ENCODE assay signal across 1 cellular context in the genomic region with DNA sequence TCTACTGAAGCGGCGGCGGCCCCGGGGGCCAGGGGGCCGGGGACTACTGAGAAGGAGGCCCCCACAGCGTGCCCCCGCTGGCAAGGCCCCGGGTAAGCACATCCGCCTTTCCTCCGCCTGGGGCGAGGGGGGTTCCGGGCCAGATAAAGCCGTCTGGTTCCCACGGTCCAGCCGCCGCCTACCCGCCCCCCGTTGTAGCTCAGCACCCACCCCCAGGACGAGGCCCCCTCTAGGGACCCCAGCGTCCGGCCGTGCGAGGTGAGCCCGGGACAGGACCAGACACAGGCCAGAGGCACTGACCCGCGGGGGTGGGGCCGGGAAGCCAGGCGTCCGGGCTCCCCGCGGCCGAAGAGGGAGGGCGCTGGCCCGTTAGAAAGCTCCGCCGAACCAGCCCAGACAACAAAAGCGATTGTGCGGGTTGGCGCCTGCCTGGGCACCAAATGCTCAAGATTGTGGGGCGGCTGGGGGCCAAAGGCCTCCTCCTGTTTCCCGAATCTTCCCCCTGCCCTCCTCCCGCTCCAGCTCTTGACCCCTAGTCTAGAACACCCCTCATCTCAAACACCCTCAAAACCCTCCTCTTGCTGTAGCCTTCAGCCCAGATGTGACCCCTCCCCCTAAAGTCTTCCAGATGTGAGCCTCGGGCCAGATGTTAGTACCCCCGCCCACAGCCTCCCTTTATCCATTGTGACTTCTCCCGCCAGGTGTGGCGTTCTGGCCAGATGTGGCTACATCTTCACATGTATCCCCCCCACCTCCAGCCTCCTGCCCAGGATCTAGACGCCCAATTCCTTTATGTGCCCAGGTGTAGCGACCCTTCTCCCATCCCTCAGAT.
TF ChIP-seq lines count a peak whose summit lies in the region.

No MANE protein-coding gene starts in this region.

TF ChIP-seq in HEK293, 187 proteins besides CTCF, POLR2A, EP300 and RAD21 (continued from another document):
- TF ChIP-seq, protein P1, sequence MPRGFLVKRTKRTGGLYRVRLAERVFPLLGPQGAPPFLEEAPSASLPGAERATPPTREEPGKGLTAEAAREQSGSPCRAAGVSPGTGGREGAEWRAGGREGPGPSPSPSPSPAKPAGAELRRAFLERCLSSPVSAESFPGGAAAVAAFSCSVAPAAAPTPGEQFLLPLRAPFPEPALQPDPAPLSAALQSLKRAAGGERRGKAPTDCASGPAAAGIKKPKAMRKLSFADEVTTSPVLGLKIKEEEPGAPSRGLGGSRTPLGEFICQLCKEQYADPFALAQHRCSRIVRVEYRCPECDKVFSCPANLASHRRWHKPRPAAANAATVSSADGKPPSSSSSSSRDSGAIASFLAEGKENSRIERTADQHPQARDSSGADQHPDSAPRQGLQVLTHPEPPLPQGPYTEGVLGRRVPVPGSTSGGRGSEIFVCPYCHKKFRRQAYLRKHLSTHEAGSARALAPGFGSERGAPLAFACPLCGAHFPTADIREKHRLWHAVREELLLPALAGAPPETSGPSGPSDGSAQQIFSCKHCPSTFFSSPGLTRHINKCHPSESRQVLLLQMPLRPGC (tag by site-specific recombination; IDR thresholded peaks at IDR 0.05) = no peak
- TF ChIP-seq KLF8 (tag by site-specific recombination; IDR thresholded peaks at IDR 0.05) (peak; percentile 45; the same call in 1 of the 2 replicates), ZNF341 (tag by site-specific recombination; IDR thresholded peaks at IDR 0.05; ENCODE audit: low read depth) (0 out of 2 replicates have a peak, but pooled peaks have one; percentile 2), ZNF521 (tag by site-specific recombination; IDR thresholded peaks at IDR 0.05) (no peak), ZNF501 (tag by site-specific recombination; IDR thresholded peaks at IDR 0.05) (no peak), ZFP41 (tag by site-specific recombination; IDR thresholded peaks at IDR 0.05; ENCODE audit: borderline replicate concordance) (0 out of 2 replicates have a peak, but pooled peaks have one; percentile 72), ZBTB8A (tag by site-specific recombination; IDR thresholded peaks at IDR 0.05) (peak; percentile 28; the same call in 1 of the 2 replicates), ZNF354C (tag by site-specific recombination; IDR thresholded peaks at IDR 0.05; ENCODE audit: borderline replicate concordance, low read depth) (no peak), SP3 (tag by site-specific recombination; IDR thresholded peaks at IDR 0.05) (0 out of 2 replicates have a peak, but pooled peaks have one; percentile 27), HOXA7 (CRISPR knock-in tag; IDR thresholded peaks at IDR 0.05; ENCODE audit: borderline replicate concordance) (no peak), ZNF19 (tag by site-specific recombination; IDR thresholded peaks at IDR 0.05; ENCODE audit: low read depth) (no peak), ZNF623 (tag by site-specific recombination; IDR thresholded peaks at IDR 0.05) (no peak), KLF9 (tag by site-specific recombination; IDR thresholded peaks at IDR 0.05; ENCODE audit: low read depth) (peak; percentile 14; the same call in 1 of the 2 replicates), ZNF302 (tag by site-specific recombination; IDR thresholded peaks at IDR 0.05; ENCODE audit: low read depth) (no peak), GLI2 (tag by site-specific recombination; IDR thresholded peaks at IDR 0.05; ENCODE audit: borderline replicate concordance, low read depth) (no peak), ZNF266 (tag by site-specific recombination; IDR thresholded peaks at IDR 0.05; ENCODE audit: low read depth) (no peak), ZNF16 (tag by site-specific recombination; IDR thresholded peaks at IDR 0.05; ENCODE audit: low read depth) (no peak)
- TF ChIP-seq, protein P2, sequence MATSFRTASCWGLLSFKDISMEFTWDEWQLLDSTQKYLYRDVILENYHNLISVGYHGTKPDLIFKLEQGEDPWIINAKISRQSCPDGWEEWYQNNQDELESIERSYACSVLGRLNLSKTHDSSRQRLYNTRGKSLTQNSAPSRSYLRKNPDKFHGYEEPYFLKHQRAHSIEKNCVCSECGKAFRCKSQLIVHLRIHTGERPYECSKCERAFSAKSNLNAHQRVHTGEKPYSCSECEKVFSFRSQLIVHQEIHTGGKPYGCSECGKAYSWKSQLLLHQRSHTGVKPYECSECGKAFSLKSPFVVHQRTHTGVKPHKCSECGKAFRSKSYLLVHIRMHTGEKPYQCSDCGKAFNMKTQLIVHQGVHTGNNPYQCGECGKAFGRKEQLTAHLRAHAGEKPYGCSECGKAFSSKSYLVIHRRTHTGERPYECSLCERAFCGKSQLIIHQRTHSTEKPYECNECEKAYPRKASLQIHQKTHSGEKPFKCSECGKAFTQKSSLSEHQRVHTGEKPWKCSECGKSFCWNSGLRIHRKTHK (tag by site-specific recombination; IDR thresholded peaks at IDR 0.05) = no peak
- TF ChIP-seq, protein P3, sequence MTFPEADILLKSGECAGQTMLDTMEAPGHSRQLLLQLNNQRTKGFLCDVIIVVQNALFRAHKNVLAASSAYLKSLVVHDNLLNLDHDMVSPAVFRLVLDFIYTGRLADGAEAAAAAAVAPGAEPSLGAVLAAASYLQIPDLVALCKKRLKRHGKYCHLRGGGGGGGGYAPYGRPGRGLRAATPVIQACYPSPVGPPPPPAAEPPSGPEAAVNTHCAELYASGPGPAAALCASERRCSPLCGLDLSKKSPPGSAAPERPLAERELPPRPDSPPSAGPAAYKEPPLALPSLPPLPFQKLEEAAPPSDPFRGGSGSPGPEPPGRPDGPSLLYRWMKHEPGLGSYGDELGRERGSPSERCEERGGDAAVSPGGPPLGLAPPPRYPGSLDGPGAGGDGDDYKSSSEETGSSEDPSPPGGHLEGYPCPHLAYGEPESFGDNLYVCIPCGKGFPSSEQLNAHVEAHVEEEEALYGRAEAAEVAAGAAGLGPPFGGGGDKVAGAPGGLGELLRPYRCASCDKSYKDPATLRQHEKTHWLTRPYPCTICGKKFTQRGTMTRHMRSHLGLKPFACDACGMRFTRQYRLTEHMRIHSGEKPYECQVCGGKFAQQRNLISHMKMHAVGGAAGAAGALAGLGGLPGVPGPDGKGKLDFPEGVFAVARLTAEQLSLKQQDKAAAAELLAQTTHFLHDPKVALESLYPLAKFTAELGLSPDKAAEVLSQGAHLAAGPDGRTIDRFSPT (tag by site-specific recombination; IDR thresholded peaks at IDR 0.05) = no peak
